Comparison of ENCODE assay signal across 27 cellular contexts in the genomic region with DNA sequence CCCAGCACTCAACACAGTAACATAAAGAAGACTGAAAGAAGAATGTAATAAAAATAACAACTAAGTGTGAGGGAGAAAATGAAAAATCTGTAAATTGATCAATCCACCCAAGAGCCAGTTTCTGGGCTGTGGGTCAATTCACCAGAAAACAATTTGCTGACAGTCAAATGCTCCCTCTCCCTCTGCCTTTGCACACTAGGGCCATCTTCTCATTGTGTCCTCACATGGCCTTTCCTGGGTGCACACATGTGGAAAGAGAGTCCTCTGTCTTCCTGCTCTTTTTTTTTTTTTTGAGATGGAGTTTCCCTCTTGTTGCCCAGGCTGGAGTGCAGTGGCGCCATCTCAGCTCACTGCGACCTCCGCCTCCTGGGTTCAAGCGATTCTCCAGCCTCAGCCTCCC. TPM values are rescaled to one million over a fixed set of nuclear protein-coding genes. Genes with fewer than 3 reads are reported as not detected.
A peak's percentile ranks its signal among the peaks of the same experiment; 100 is the strongest.
DNase-seq lines count a peak whose midpoint lies in the region; ATAC-seq and TF ChIP-seq lines count a peak whose summit lies in the region.
"Had no signal": no experiment of that assay in that cellular context is flagged by ENCODE, and none has a peak within 500 bp of the region (broad histone marks: within the 10 kb centered on the region; RNA-seq: fewer than 3 reads in every experiment).

No MANE protein-coding gene starts in this region.

- peaks cover 26% of the 10 kb centered on the region for H3K4me1 Mint-ChIP-seq in activated naive CD8-positive, alpha-beta T cell treated with anti-CD3 and anti-CD28 coated beads, Interleukin-2, amount 10 ng/mL, durations not matched to agents 7 days and 5 days
- peaks cover 20% of the 10 kb centered on the region for H3K4me1 Mint-ChIP-seq in activated naive CD8-positive, alpha-beta T cell treated with anti-CD3 and anti-CD28 coated beads for 36 hours
- peaks cover 54% of the 10 kb centered on the region for H3K4me1 Mint-ChIP-seq in dendritic cell treated with granulocyte-macrophage colony-stimulating factor and Interleukin-4, amounts not matched to agents 40 ng/mL and 50 ng/mL, for 4 days (ENCODE audit: low read depth)
- H3K4me1 Mint-ChIP-seq in stimulated activated effector memory CD8-positive, alpha-beta T cell treated with anti-CD3 and anti-CD28 coated beads, Interleukin-12 subunit alpha, Interleukin-12 subunit beta, amount 100 ng/mL, for 72 hours = peaks cover 36% of the 10 kb centered on the region

- no peak overlapping the region for H3K4me3 Mint-ChIP-seq in activated naive CD8-positive, alpha-beta T cell treated with anti-CD3 and anti-CD28 coated beads, Interleukin-2, amount 10 ng/mL, durations not matched to agents 7 days and 5 days
- no peak overlapping the region for H3K4me3 Mint-ChIP-seq in activated naive CD8-positive, alpha-beta T cell treated with anti-CD3 and anti-CD28 coated beads for 36 hours
- no peak overlapping the region for H3K4me3 Mint-ChIP-seq in dendritic cell treated with granulocyte-macrophage colony-stimulating factor and Interleukin-4, amounts not matched to agents 40 ng/mL and 50 ng/mL, for 4 days
- H3K4me3 Mint-ChIP-seq in stimulated activated effector memory CD8-positive, alpha-beta T cell treated with anti-CD3 and anti-CD28 coated beads, Interleukin-12 subunit alpha, Interleukin-12 subunit beta, amount 100 ng/mL, for 72 hours = peak overlapping the region; percentile 20
- H3K4me3 Mint-ChIP-seq: activated T-cell treated with anti-CD3 and anti-CD28 coated beads, Interleukin-2, amount 50 U/mL, for 4 hours; CD8-positive, alpha-beta T cell; T-helper 1 cell treated with Interleukin-12 subunit alpha and Interleukin-12 subunit beta and Interleukin-4 antibody, amounts not matched to agents 30 μg/mL and 1 μg/mL, for 36 hours had no signal

- ATAC-seq in activated naive CD8-positive, alpha-beta T cell treated with anti-CD3 and anti-CD28 coated beads, Interleukin-2, amount 10 ng/mL, durations not matched to agents 7 days and 5 days (ENCODE audit: low read depth) = no peak
- no peak for ATAC-seq in RWPE2 (ENCODE audit: low read depth)
- no peak for ATAC-seq in stimulated activated effector memory CD8-positive, alpha-beta T cell treated with anti-CD3 and anti-CD28 coated beads, Interleukin-12 subunit alpha, Interleukin-12 subunit beta, amount 100 ng/mL, for 72 hours
- ATAC-seq: activated T-cell treated with anti-CD3 and anti-CD28 coated beads, Interleukin-2, amount 50 U/mL, for 4 hours; CD8-positive, alpha-beta T cell; gastrocnemius medialis had no signal

- TF ChIP-seq CTCF in RWPE2 (IDR thresholded peaks at IDR 0.05; ENCODE audit: poor library complexity, severe bottlenecking) = no peak

- peak overlapping the region; percentile 95 for H3K27ac ChIP-seq in RWPE2 (ENCODE audit: poor library complexity, severe bottlenecking)
- H3K27ac ChIP-seq: adrenal gland, gastrocnemius medialis, pancreas had no signal

- H3K36me3 ChIP-seq in RWPE2 (ENCODE audit: low read depth) = no peaks in the 10 kb centered on the region
- H3K36me3 ChIP-seq: adrenal gland, gastrocnemius medialis, pancreas had no signal

- peak overlapping the region; percentile 63 for H3K27ac Mint-ChIP-seq in activated naive CD8-positive, alpha-beta T cell treated with anti-CD3 and anti-CD28 coated beads, Interleukin-2, amount 10 ng/mL, durations not matched to agents 7 days and 5 days
- no peak overlapping the region for H3K27ac Mint-ChIP-seq in activated naive CD8-positive, alpha-beta T cell treated with anti-CD3 and anti-CD28 coated beads for 36 hours
- peak overlapping the region; percentile 76 for H3K27ac Mint-ChIP-seq in dendritic cell treated with granulocyte-macrophage colony-stimulating factor and Interleukin-4, amounts not matched to agents 40 ng/mL and 50 ng/mL, for 4 days
- peak overlapping the region; percentile 86 for H3K27ac Mint-ChIP-seq in stimulated activated effector memory CD8-positive, alpha-beta T cell treated with anti-CD3 and anti-CD28 coated beads, Interleukin-12 subunit alpha, Interleukin-12 subunit beta, amount 100 ng/mL, for 72 hours
- H3K27ac Mint-ChIP-seq: CD8-positive, alpha-beta T cell; T-helper 1 cell treated with Interleukin-12 subunit alpha and Interleukin-12 subunit beta and Interleukin-4 antibody, amounts not matched to agents 30 μg/mL and 1 μg/mL, for 36 hours had no signal

- peaks cover 1% of the 10 kb centered on the region for H3K36me3 Mint-ChIP-seq in activated naive CD8-positive, alpha-beta T cell treated with anti-CD3 and anti-CD28 coated beads, Interleukin-2, amount 10 ng/mL, durations not matched to agents 7 days and 5 days
- no peaks in the 10 kb centered on the region for H3K36me3 Mint-ChIP-seq in activated naive CD8-positive, alpha-beta T cell treated with anti-CD3 and anti-CD28 coated beads for 36 hours
- H3K36me3 Mint-ChIP-seq in dendritic cell treated with granulocyte-macrophage colony-stimulating factor and Interleukin-4, amounts not matched to agents 40 ng/mL and 50 ng/mL, for 4 days (ENCODE audit: low read depth) = no peaks in the 10 kb centered on the region
- H3K36me3 Mint-ChIP-seq in stimulated activated effector memory CD8-positive, alpha-beta T cell treated with anti-CD3 and anti-CD28 coated beads, Interleukin-12 subunit alpha, Interleukin-12 subunit beta, amount 100 ng/mL, for 72 hours = no peaks in the 10 kb centered on the region
- H3K36me3 Mint-ChIP-seq: CD8-positive, alpha-beta T cell had no signal

- intact Hi-C loops in dendritic cell treated with granulocyte-macrophage colony-stimulating factor and Interleukin-4, amounts not matched to agents 40 ng/mL and 50 ng/mL, for 4 days (cut with micrococcal nuclease) = loop anchor here (5.0 kb wide), 1 partner anchor 56 kb away; no protein-coding TSS in a partner anchor

- no peaks in the 10 kb centered on the region for H3K9me3 ChIP-seq in RWPE2 (ENCODE audit: severe bottlenecking)
- H3K9me3 ChIP-seq: adrenal gland, gastrocnemius medialis, pancreas, SK-N-SH had no signal

- POLR2A ChIA-PET in activated naive CD8-positive, alpha-beta T cell treated with anti-CD3 and anti-CD28 coated beads, Interleukin-2, amount 10 ng/mL, durations not matched to agents 7 days and 5 days (lab: Charles Lee) = interaction anchor here (1.0 kb wide), 1 partner anchor 16 kb away, joined by 3 read pairs; no protein-coding TSS in a partner anchor

- no peaks in the 10 kb centered on the region for H3K27me3 ChIP-seq in RWPE2 (ENCODE audit: insufficient read depth, poor library complexity, severe bottlenecking)
- H3K27me3 ChIP-seq: adrenal gland, gastrocnemius medialis, pancreas had no signal

- H3K4me1 ChIP-seq in RWPE2 (ENCODE audit: insufficient read depth, poor library complexity, severe bottlenecking) = peaks cover 29% of the 10 kb centered on the region
- H3K4me1 ChIP-seq: adrenal gland, gastrocnemius medialis, pancreas had no signal

- DNase-seq in activated naive CD8-positive, alpha-beta T cell treated with anti-CD3 and anti-CD28 coated beads, Interleukin-2, amount 10 ng/mL, durations not matched to agents 7 days and 5 days = no peak
- DNase-seq in activated naive CD8-positive, alpha-beta T cell treated with anti-CD3 and anti-CD28 coated beads for 36 hours = no peak
- DNase-seq in RWPE2 (ENCODE audit: low spot score) (no peak), midbrain (lab: John Stamatoyannopoulos, UW) (no peak)
- no peak for DNase-seq in stimulated activated effector memory CD8-positive, alpha-beta T cell treated with anti-CD3 and anti-CD28 coated beads, Interleukin-12 subunit alpha, Interleukin-12 subunit beta, amount 100 ng/mL, for 72 hours (ENCODE audit: low spot score in 2 of 2)
- no peak for DNase-seq in stimulated activated CD4-positive, alpha-beta T cell treated with anti-CD3 and anti-CD28 coated beads, Interleukin-2, amount 100 ng/mL, for 24 hours
- DNase-seq: activated naive CD4-positive, alpha-beta T cell treated with Interleukin-2 at 50 U/mL for 16 hours; activated T-cell treated with anti-CD3 and anti-CD28 coated beads, Interleukin-2, amount 50 U/mL, for 4 hours; adrenal gland; AML-193; CD8-positive, alpha-beta T cell; gastrocnemius medialis; NCI-H1092 treated with DMSO at 0.1 percent for 48 hours; NCI-H1694 treated with DMSO at 0.1 percent for 48 hours; NCI-H2171; NCI-H510A; pancreas; retina; SK-N-SH; stimulated activated naive CD4-positive, alpha-beta T cell treated with Interleukin-2 at 50 U/mL for 16 hours had no signal

- no peak overlapping the region for H3K4me3 ChIP-seq in RWPE2 (ENCODE audit: severe bottlenecking)
- H3K4me3 ChIP-seq: adrenal gland, gastrocnemius medialis, lung, pancreas, skin epidermis had no signal

- H3K27me3 Mint-ChIP-seq in activated naive CD8-positive, alpha-beta T cell treated with anti-CD3 and anti-CD28 coated beads, Interleukin-2, amount 10 ng/mL, durations not matched to agents 7 days and 5 days = peaks cover 5% of the 10 kb centered on the region
- no peaks in the 10 kb centered on the region for H3K27me3 Mint-ChIP-seq in activated naive CD8-positive, alpha-beta T cell treated with anti-CD3 and anti-CD28 coated beads for 36 hours
- no peaks in the 10 kb centered on the region for H3K27me3 Mint-ChIP-seq in dendritic cell treated with granulocyte-macrophage colony-stimulating factor and Interleukin-4, amounts not matched to agents 40 ng/mL and 50 ng/mL, for 4 days

- H3K9me3 Mint-ChIP-seq in activated naive CD8-positive, alpha-beta T cell treated with anti-CD3 and anti-CD28 coated beads, Interleukin-2, amount 10 ng/mL, durations not matched to agents 7 days and 5 days = no peaks in the 10 kb centered on the region
- H3K9me3 Mint-ChIP-seq in activated naive CD8-positive, alpha-beta T cell treated with anti-CD3 and anti-CD28 coated beads for 36 hours = peaks cover 1% of the 10 kb centered on the region
- no peaks in the 10 kb centered on the region for H3K9me3 Mint-ChIP-seq in dendritic cell treated with granulocyte-macrophage colony-stimulating factor and Interleukin-4, amounts not matched to agents 40 ng/mL and 50 ng/mL, for 4 days
- no peaks in the 10 kb centered on the region for H3K9me3 Mint-ChIP-seq in stimulated activated effector memory CD8-positive, alpha-beta T cell treated with anti-CD3 and anti-CD28 coated beads, Interleukin-12 subunit alpha, Interleukin-12 subunit beta, amount 100 ng/mL, for 72 hours
- H3K9me3 Mint-ChIP-seq: activated T-cell treated with anti-CD3 and anti-CD28 coated beads, Interleukin-2, amount 50 U/mL, for 4 hours; CD8-positive, alpha-beta T cell; T-helper 1 cell treated with Interleukin-12 subunit alpha and Interleukin-12 subunit beta and Interleukin-4 antibody, amounts not matched to agents 30 μg/mL and 1 μg/mL, for 36 hours had no signal

RNA-seq across cellular contexts. Expression of gene PRNP, which starts 18.4 kb away (rescaled TPM):
- 10 to 100 TPM; 45.4 to 51.6 TPM for total RNA-seq in activated naive CD8-positive, alpha-beta T cell treated with anti-CD3 and anti-CD28 coated beads, Interleukin-2, amount 10 ng/mL, durations not matched to agents 7 days and 5 days
- 10 to 100 TPM; 40.5 to 41.8 TPM for total RNA-seq in activated naive CD8-positive, alpha-beta T cell treated with anti-CD3 and anti-CD28 coated beads for 36 hours

RNA-seq across cellular contexts. Expression of gene PRND, which starts 53.9 kb away (rescaled TPM):
- not detected for total RNA-seq in activated naive CD8-positive, alpha-beta T cell treated with anti-CD3 and anti-CD28 coated beads, Interleukin-2, amount 10 ng/mL, durations not matched to agents 7 days and 5 days
- not detected for total RNA-seq in activated naive CD8-positive, alpha-beta T cell treated with anti-CD3 and anti-CD28 coated beads for 36 hours
- total RNA-seq: activated T-cell treated with anti-CD3 and anti-CD28 coated beads, Interleukin-2, amount 50 U/mL, for 4 hours; adrenal gland; CD8-positive, alpha-beta T cell; Daoy; gastrocnemius medialis; mucosa of gallbladder; ureter had no signal
